In the genomic region with DNA sequence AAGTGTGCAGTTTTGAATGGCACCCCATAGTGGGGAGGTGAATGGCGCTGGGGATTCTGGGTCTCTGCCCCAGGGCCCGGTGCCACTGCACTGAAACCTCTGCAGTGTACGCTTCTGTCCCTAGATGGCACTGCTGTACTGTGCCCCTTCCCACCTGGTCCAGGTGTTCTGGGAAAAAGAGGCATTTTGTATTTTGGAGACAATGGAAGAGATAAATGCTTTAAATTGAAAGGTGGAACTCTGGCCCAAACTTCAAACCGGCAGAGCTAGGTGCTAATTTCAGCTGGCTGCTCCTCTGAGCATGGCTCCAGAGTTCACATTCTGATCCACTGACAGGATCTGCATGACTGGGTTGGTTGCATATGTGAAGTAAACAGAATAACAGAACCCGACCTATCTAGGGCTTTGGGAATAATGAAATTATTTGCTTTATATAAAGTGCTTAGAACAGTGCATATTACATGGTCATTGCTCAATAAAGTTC, we compare ENCODE assay signal across 8 cellular contexts. TPM values are rescaled to one million over a fixed set of nuclear protein-coding genes. Genes with fewer than 3 reads are reported as not detected.
DNase-seq lines count a peak whose midpoint lies in the region; ATAC-seq, FAIRE-seq and TF ChIP-seq lines count a peak whose summit lies in the region.

No MANE protein-coding gene starts in this region.

- H4K5ac ChIP-seq in mesendoderm (ENCODE audit: low read length): no peak overlapping the region

- H4K8ac ChIP-seq in mesendoderm (ENCODE audit: low read depth, low read length): peak overlapping the region; percentile 66

- H3K27me3 ChIP-seq in GM12878 (replicated peaks in 1 of 2; ENCODE audit: control insufficient read depth in 2 of 2, insufficient read depth in 2 of 2, low read length in 1 of 2) (0 out of 4 replicates have a peak, but pooled peaks cover 0 to 2% of the 10 kb centered on the region in 2 experiments), mesendoderm (ENCODE audit: insufficient read depth, low read length, poor library complexity) (no peaks in the 10 kb centered on the region)

- WGBS in GM12878 (ENCODE audit: insufficient coverage, insufficient replicate concordance, low lambda C conversion rate, missing lambda C conversion rate): 7% methylated on average over 5 of the region's 5 CpGs
- WGBS in mesendoderm (ENCODE audit: extremely low coverage, insufficient coverage, low lambda C conversion rate): no CpG with 5 or more reads among the region's 5 CpGs

- POLR2A ChIA-PET in GM12878 (lab: Charles Lee): no interaction called here

- H3K9ac ChIP-seq in GM12878 (ENCODE audit: control insufficient read depth, insufficient read depth, low read length) (no peak overlapping the region), mesendoderm (ENCODE audit: low read length) (no peak overlapping the region)

- TF ChIP-seq RAD21 in GM12878 (IDR thresholded peaks at IDR 0.05; ENCODE audit: insufficient read depth, low read depth, low read length): peak; percentile 61

- intact Hi-C loops in GM12878 (cut with micrococcal nuclease; ENCODE audit: unreplicated experiment): no loop called here

- H3K4me2 ChIP-seq in GM12878 (ENCODE audit: control insufficient read depth, insufficient read depth) (no peak overlapping the region), mesendoderm (ENCODE audit: low read length) (no peak overlapping the region)

- DNase-seq in AG10803 (ENCODE audit: low read depth): no peak
- peak; percentile 68 for DNase-seq in GM19238 (ENCODE audit: insufficient read length, low spot score)
- peak; percentile 77 for DNase-seq in NCI-H748 (lab: John Stamatoyannopoulos, UW; ENCODE audit: unreplicated experiment)
- no peak for DNase-seq in GM12878 (ENCODE audit: low read depth, low spot score)
- peak; percentile 75 for DNase-seq in mesendoderm

- TF ChIP-seq EP300 in GM12878 (IDR thresholded peaks at IDR 0.05; ENCODE audit: borderline replicate concordance in 1 of 2, control insufficient read depth in 1 of 2, low read depth in 2 of 2, low read length in 2 of 2): no peak

- H2AK5ac ChIP-seq in mesendoderm (ENCODE audit: low read length): no peak overlapping the region

- CTCF ChIA-PET in GM12878 (lab: Yijun Ruan, JAX): interaction anchor here (0.6 to 0.9 kb wide), 2 partner anchors 115 to 1383 kb away, joined by 3 read pairs; no protein-coding TSS in a partner anchor

- TF ChIP-seq CTCF in AG10803 (conservative IDR thresholded peaks at IDR 0.05; ENCODE audit: low read length) (peak; percentile 64), GM12878 (IDR thresholded peaks at IDR 0.05 in 2 of 3, conservative IDR thresholded peaks at IDR 0.05 in 1 of 3; ENCODE audit: control insufficient read depth in 2 of 3, extremely low read depth in 1 of 3, insufficient read depth in 1 of 3, low read depth in 3 of 3, low read length in 3 of 3) (peak; percentile 59 to 84 (median 76))

- SMC1A ChIA-PET in GM12878 (lab: Charles Lee; ENCODE audit: uncharacterized antibody, unreplicated experiment): interaction anchor here (1.0 kb wide), 1 partner anchor 241 kb away, joined by 3 read pairs; no protein-coding TSS in a partner anchor

- H3K36me3 ChIP-seq in GM12878 (ENCODE audit: control insufficient read depth in 2 of 2, insufficient read depth in 2 of 2, low read length in 1 of 2) (no peaks in the 10 kb centered on the region), mesendoderm (ENCODE audit: control insufficient read depth, insufficient read depth, low read length) (no peaks in the 10 kb centered on the region)

- RAD21 ChIA-PET in GM12878 (lab: Charles Lee; ENCODE audit: unreplicated experiment): no interaction called here

- H3K9me3 ChIP-seq in GM12878 (replicated peaks; ENCODE audit: control insufficient read depth, insufficient read depth, low read length): no peaks in the 10 kb centered on the region

- no peak overlapping the region for H3K23ac ChIP-seq in mesendoderm (ENCODE audit: low read length)

- no peaks in the 10 kb centered on the region for H3K79me2 ChIP-seq in GM12878 (ENCODE audit: control insufficient read depth, insufficient read depth, low read length)
- H3K79me2 ChIP-seq in mesendoderm (ENCODE audit: control insufficient read depth, insufficient read depth, low read length): no peaks in the 10 kb centered on the region

- TF ChIP-seq POLR2A in GM12878 (IDR thresholded peaks at IDR 0.05; ENCODE audit: low read depth, low read length): no peak

- H3K27ac ChIP-seq in GM12878 (ENCODE audit: control insufficient read depth, insufficient read depth) (no peak overlapping the region), mesendoderm (ENCODE audit: low read depth, low read length) (no peak overlapping the region)

- no peaks in the 10 kb centered on the region for H4K20me1 ChIP-seq in GM12878 (ENCODE audit: control insufficient read depth, insufficient read depth)

- H3K56ac ChIP-seq in mesendoderm (ENCODE audit: low read length): no peak overlapping the region

- BruUV-seq in GM12878 (replicated peaks; lab: Mats Ljungman, UMichigan): no TSS peak

- in situ Hi-C loops in GM12878 (cut with MboI): no loop called here

- no peak overlapping the region for H2BK120ac ChIP-seq in mesendoderm (ENCODE audit: low read depth, low read length)

- ATAC-seq in GM12878 (peak; percentile 96), GM18873 (IDR thresholded peaks at IDR 0.05; ENCODE audit: low FRiP score, unreplicated experiment) (no peak), HG02870 (IDR thresholded peaks at IDR 0.05; ENCODE audit: unreplicated experiment) (no peak), GM18861 (IDR thresholded peaks at IDR 0.05; ENCODE audit: unreplicated experiment) (no peak)

- H2BK15ac ChIP-seq in mesendoderm (replicated peaks; ENCODE audit: low read depth): no peak overlapping the region

- no peaks in the 10 kb centered on the region for H3K79me1 ChIP-seq in mesendoderm (ENCODE audit: low read length)

- no peak overlapping the region for H3K4ac ChIP-seq in mesendoderm (ENCODE audit: low read depth, low read length)

- no peaks in the 10 kb centered on the region for H3K4me1 ChIP-seq in GM12878 (ENCODE audit: control insufficient read depth, insufficient read depth, low read length)
- no peaks in the 10 kb centered on the region for H3K4me1 ChIP-seq in mesendoderm (ENCODE audit: control insufficient read depth, low read depth, low read length)

- H3K18ac ChIP-seq in mesendoderm (ENCODE audit: low read length): no peak overlapping the region

- H2BK5ac ChIP-seq in mesendoderm (ENCODE audit: low read length): no peak overlapping the region

- FAIRE-seq in GM12878 (lab: Jason Lieb, UNC): peak; percentile 81

- H2AFZ ChIP-seq in GM12878 (ENCODE audit: control insufficient read depth, low read depth, low read length): no peak overlapping the region

- no peak overlapping the region for H3K4me3 ChIP-seq in AG10803 (ENCODE audit: low read length)
- no peak overlapping the region for H3K4me3 ChIP-seq in GM12878
- H3K4me3 ChIP-seq in mesendoderm (ENCODE audit: low read length): no peak overlapping the region

TF ChIP-seq in GM12878, 131 proteins besides CTCF, POLR2A, EP300 and RAD21 (continues in another document):
- no peak for TF ChIP-seq RAD51 (IDR thresholded peaks at IDR 0.05)
- TF ChIP-seq, protein P1, sequence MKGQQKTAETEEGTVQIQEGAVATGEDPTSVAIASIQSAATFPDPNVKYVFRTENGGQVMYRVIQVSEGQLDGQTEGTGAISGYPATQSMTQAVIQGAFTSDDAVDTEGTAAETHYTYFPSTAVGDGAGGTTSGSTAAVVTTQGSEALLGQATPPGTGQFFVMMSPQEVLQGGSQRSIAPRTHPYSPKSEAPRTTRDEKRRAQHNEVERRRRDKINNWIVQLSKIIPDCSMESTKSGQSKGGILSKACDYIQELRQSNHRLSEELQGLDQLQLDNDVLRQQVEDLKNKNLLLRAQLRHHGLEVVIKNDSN (IDR thresholded peaks at IDR 0.05; ENCODE audit: borderline replicate concordance, extremely low read length, insufficient read depth, low read depth, low read length): no peak
- no peak for TF ChIP-seq SUPT20H (IDR thresholded peaks at IDR 0.05; ENCODE audit: borderline replicate concordance, control insufficient read depth, low read depth, low read length)

RNA-seq across cellular contexts. Expression of a gene that starts 52.2 kb away (rescaled TPM):
- total RNA-seq in GM12878 (2013; cell fraction: nucleolus; rRNA removed): not detected in 2 replicates
- not detected in 2 replicates for total RNA-seq in GM12878 (2014; rRNA removed)
- total RNA-seq in GM12878 (2014; rRNA removed; fragmentation: Illumina TruSeq; extraction: Trizol): not detected in 2 replicates
- 0.05 TPM in 1 of 2 replicates, not detected in the other for total RNA-seq in GM12878 (2021)
- not detected for polyA plus RNA-seq in GM12878 (2011; ENCODE audit: low read depth)
- 0.01 TPM in 1 of 2 replicates, not detected in the other for polyA plus RNA-seq in GM12878 (2011; rRNA removed)
- polyA plus RNA-seq in GM12878 (2011; cell fraction: cytosol; rRNA removed): 0.02 TPM in 1 of 2 replicates, not detected in the other
- polyA plus RNA-seq in GM12878 (2011; cell fraction: nucleus; rRNA removed): 0.03 TPM in 1 of 2 replicates, not detected in the other
- polyA plus RNA-seq in GM12878 (2012): not detected in 2 replicates
- not detected in 2 replicates for polyA plus RNA-seq in GM12878 (2014; fragmentation: Illumina TruSeq; extraction: Trizol)
- polyA plus RNA-seq in GM12878 (2014; fragmentation: Nextera tagmentation; extraction: Ambion mirVana): not detected
- polyA plus RNA-seq in GM12878 (2014; rRNA removed): not detected in 2 replicates
- not detected for polyA plus RNA-seq in GM12878 (2016; fragmentation: Nextera tagmentation; extraction: Ambion mirVana)
- polyA minus RNA-seq in GM12878 (2011; rRNA and poly(A)+ RNA removed): not detected in 2 replicates
- 0.62 and 0.94 TPM in 2 replicates for polyA minus RNA-seq in GM12878 (2011; cell fraction: cytosol; rRNA and poly(A)+ RNA removed)
- polyA minus RNA-seq in GM12878 (2011; cell fraction: nucleus; rRNA and poly(A)+ RNA removed): 0.12 and 0.19 TPM in 2 replicates
- polyA plus RNA-seq in mesendoderm (2013, experiment 1 of 2): 0.21 TPM
- 0.24 TPM for polyA plus RNA-seq in mesendoderm (2013, experiment 2 of 2)

Comparison
In these comparisons a context has a peak if more than half of its experiments do, and no peak if none do; other contexts are left out.
1. DNase-seq: peak in GM19238 (single experiment), NCI-H748 (single experiment) and mesendoderm (single experiment); none in AG10803 (single experiment) and GM12878 (single experiment).